ENCODE assay signal across 14 cellular contexts in the genomic region with DNA sequence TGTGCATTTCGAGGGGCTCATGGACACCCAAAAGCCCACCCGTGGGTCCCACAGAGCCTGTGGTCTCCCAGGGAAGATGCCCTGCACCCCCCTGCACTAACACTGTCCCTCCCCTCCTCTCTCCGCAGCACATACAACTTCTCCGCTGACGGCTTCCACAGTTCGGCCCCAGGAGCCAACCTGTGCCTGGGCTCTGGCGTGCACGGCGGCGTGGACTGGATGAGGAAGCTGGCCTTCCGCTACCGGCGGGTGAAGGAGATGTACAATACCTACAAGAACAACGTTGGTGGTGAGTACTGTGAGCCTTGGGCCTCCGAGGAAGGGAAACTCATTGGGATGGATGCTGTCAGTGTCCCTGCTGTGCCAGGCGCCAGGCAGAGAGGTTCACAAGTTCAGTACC.
DNase-seq lines count a peak whose midpoint lies in the region; ATAC-seq lines count a peak whose summit lies in the region.
"Had no signal": no experiment of that assay in that cellular context is flagged by ENCODE, and none has a peak within 500 bp of the region (broad histone marks: within the 10 kb centered on the region; RNA-seq: fewer than 3 reads in every experiment).

No MANE protein-coding gene starts in this region.

- peak; percentile 13 for DNase-seq in HuH-7.5 (ENCODE audit: low spot score)
- DNase-seq in neuronal stem cell (ENCODE audit: low spot score): no peak
- no peak for DNase-seq in stimulated activated effector memory CD8-positive, alpha-beta T cell treated with anti-CD3 and anti-CD28 coated beads, Interleukin-12 subunit alpha, Interleukin-12 subunit beta, amount 100 ng/mL, for 72 hours (ENCODE audit: low spot score in 2 of 2)
- no peak for DNase-seq in NCI-H1417 treated with DMSO at 0.1 percent for 48 hours (lab: John Stamatoyannopoulos, UW)
- DNase-seq in Karpas-422: no peak
- DNase-seq: C1 segment of cervical spinal cord; Calu3; CD4-positive, alpha-beta memory T cell; COR-L47; DMS53; DND-41; H9 had no signal

- no peak overlapping the region for H3K27ac Mint-ChIP-seq in stimulated activated effector memory CD8-positive, alpha-beta T cell treated with anti-CD3 and anti-CD28 coated beads, Interleukin-12 subunit alpha, Interleukin-12 subunit beta, amount 100 ng/mL, for 72 hours
- H3K27ac Mint-ChIP-seq: CD4-positive, alpha-beta memory T cell; H9 had no signal

- no peak overlapping the region for H2BK12ac ChIP-seq in neuronal stem cell (ENCODE audit: low read length)

- H3K4ac ChIP-seq in neuronal stem cell (ENCODE audit: low read length): no peak overlapping the region

- no peaks in the 10 kb centered on the region for H3K79me2 ChIP-seq in Karpas-422 (ENCODE audit: low read length)

- no peak overlapping the region for H3K27ac ChIP-seq in neuronal stem cell (replicated peaks; ENCODE audit: low read length)
- no peak overlapping the region for H3K27ac ChIP-seq in Karpas-422 (ENCODE audit: low read length)

- peaks cover 0 to 15% (median 0%) of the 10 kb centered on the region in 3 experiments for H3K27me3 ChIP-seq in neuronal stem cell (ENCODE audit: control insufficient read depth in 3 of 3, insufficient read depth in 3 of 3, low read depth in 1 of 3, low read length in 3 of 3)
- H3K27me3 ChIP-seq in Karpas-422 (ENCODE audit: low read length): no peaks in the 10 kb centered on the region

- H3K4me1 Mint-ChIP-seq in stimulated activated effector memory CD8-positive, alpha-beta T cell treated with anti-CD3 and anti-CD28 coated beads, Interleukin-12 subunit alpha, Interleukin-12 subunit beta, amount 100 ng/mL, for 72 hours: no peaks in the 10 kb centered on the region

- peaks cover 0 to 2% of the 10 kb centered on the region in 2 donors for H3K9me3 ChIP-seq in neuronal stem cell (replicated peaks in 1 of 2; ENCODE audit: control insufficient read depth in 2 of 2, insufficient read depth in 1 of 2, low read depth in 1 of 2, low read length in 2 of 2)
- H3K9me3 ChIP-seq in Karpas-422 (ENCODE audit: low read length): no peaks in the 10 kb centered on the region

- H3K18ac ChIP-seq in neuronal stem cell (ENCODE audit: low read length): peak overlapping the region; percentile 15

- no CpG with 5 or more reads among the region's 16 CpGs for WGBS in neuronal stem cell (ENCODE audit: extremely low coverage in 2 of 2, insufficient read length in 2 of 2, insufficient replicate concordance in 1 of 2), 2 donors

- H3K36me3 Mint-ChIP-seq in stimulated activated effector memory CD8-positive, alpha-beta T cell treated with anti-CD3 and anti-CD28 coated beads, Interleukin-12 subunit alpha, Interleukin-12 subunit beta, amount 100 ng/mL, for 72 hours: no peaks in the 10 kb centered on the region
- H3K36me3 Mint-ChIP-seq: CD4-positive, alpha-beta memory T cell had no signal

- peak overlapping the region; percentile 88 for H2AK5ac ChIP-seq in neuronal stem cell (ENCODE audit: low read depth, low read length)

- H4K8ac ChIP-seq in neuronal stem cell (ENCODE audit: low read depth, low read length): no peak overlapping the region

- peak overlapping the region; percentile 75 for H3K23ac ChIP-seq in neuronal stem cell (ENCODE audit: low read depth, low read length, poor library complexity)

- H3K9me3 Mint-ChIP-seq in stimulated activated effector memory CD8-positive, alpha-beta T cell treated with anti-CD3 and anti-CD28 coated beads, Interleukin-12 subunit alpha, Interleukin-12 subunit beta, amount 100 ng/mL, for 72 hours: no peaks in the 10 kb centered on the region
- H3K9me3 Mint-ChIP-seq: H9 had no signal

- no peak overlapping the region for H3K4me2 ChIP-seq in neuronal stem cell (ENCODE audit: insufficient read depth, low read length, poor library complexity, severe bottlenecking)
- H3K4me2 ChIP-seq in Karpas-422 (ENCODE audit: low read depth, low read length, poor library complexity, severe bottlenecking): no peak overlapping the region

- ATAC-seq in stimulated activated effector memory CD8-positive, alpha-beta T cell treated with anti-CD3 and anti-CD28 coated beads, Interleukin-12 subunit alpha, Interleukin-12 subunit beta, amount 100 ng/mL, for 72 hours: peak; percentile 34
- ATAC-seq in HG03135 (IDR thresholded peaks at IDR 0.05; ENCODE audit: unreplicated experiment): no peak
- ATAC-seq: HCT116 had no signal

- H3K36me3 ChIP-seq in neuronal stem cell (replicated peaks in 1 of 2; ENCODE audit: control insufficient read depth in 2 of 2, insufficient read depth in 2 of 2, low read length in 2 of 2) (no peaks in the 10 kb centered on the region), Karpas-422 (ENCODE audit: insufficient read depth, low read length) (no peaks in the 10 kb centered on the region)

- H2AFZ ChIP-seq in neuronal stem cell (ENCODE audit: low read length) (no peak overlapping the region), Karpas-422 (ENCODE audit: low read length) (no peak overlapping the region)

- H3K9me2 ChIP-seq in Karpas-422 (replicated peaks; ENCODE audit: insufficient read depth, low read length): no peaks in the 10 kb centered on the region

- no peak overlapping the region for H2BK120ac ChIP-seq in neuronal stem cell (ENCODE audit: low read depth, low read length)

- peak overlapping the region; percentile 90 for H2BK15ac ChIP-seq in neuronal stem cell (ENCODE audit: low read length)

- H3K4me3 ChIP-seq in neuronal stem cell (ENCODE audit: low read length in 2 of 2): no peak overlapping the region
- no peak overlapping the region for H3K4me3 ChIP-seq in Karpas-422 (ENCODE audit: low read length)

- peak overlapping the region; percentile 62 for H2BK5ac ChIP-seq in neuronal stem cell (ENCODE audit: low read length)

- peak overlapping the region; percentile 63 for H3K14ac ChIP-seq in neuronal stem cell (ENCODE audit: low read length)

- H3K4me1 ChIP-seq in neuronal stem cell (ENCODE audit: control insufficient read depth in 2 of 2, insufficient read depth in 1 of 2, low read depth in 1 of 2, low read length in 2 of 2) (peaks cover 0 to 11% of the 10 kb centered on the region in 2 donors), Karpas-422 (ENCODE audit: low read length) (no peaks in the 10 kb centered on the region)

- H3K79me1 ChIP-seq in neuronal stem cell (ENCODE audit: low read depth, low read length): no peaks in the 10 kb centered on the region

- H4K20me1 ChIP-seq in Karpas-422 (ENCODE audit: insufficient read depth, low read depth, low read length): no peaks in the 10 kb centered on the region

- H4K91ac ChIP-seq in neuronal stem cell (ENCODE audit: low read depth, low read length, poor library complexity): no peak overlapping the region

- no peak overlapping the region for H3K4me3 Mint-ChIP-seq in stimulated activated effector memory CD8-positive, alpha-beta T cell treated with anti-CD3 and anti-CD28 coated beads, Interleukin-12 subunit alpha, Interleukin-12 subunit beta, amount 100 ng/mL, for 72 hours
- H3K4me3 Mint-ChIP-seq: CD4-positive, alpha-beta memory T cell; H9 had no signal

- peak overlapping the region; percentile 67 for H3K9ac ChIP-seq in neuronal stem cell (ENCODE audit: low read depth, low read length, poor library complexity)
- H3K9ac ChIP-seq in Karpas-422 (ENCODE audit: low read length): no peak overlapping the region
